In genomic region chrX:119682019-119682989, GRCh38 we compare ENCODE assay signal across 10 cellular contexts. TPM values are rescaled to one million over a fixed set of nuclear protein-coding genes. Genes with fewer than 3 reads are reported as not detected.
A peak's percentile ranks its signal among the peaks of the same experiment; 100 is the strongest.
DNase-seq lines count a peak whose midpoint lies in the region; ATAC-seq, FAIRE-seq and TF ChIP-seq lines count a peak whose summit lies in the region.
"Had no signal": no experiment of that assay in that cellular context is flagged by ENCODE, and none has a peak within 500 bp of the region (broad histone marks: within the 10 kb centered on the region; RNA-seq: fewer than 3 reads in every experiment).

No MANE protein-coding gene starts in this region.

- DNase-seq in DND-41 = peak; percentile 74
- DNase-seq in NAMALWA (ENCODE audit: low spot score) = peak; percentile 55
- no peak for DNase-seq in pancreas
- no peak for DNase-seq in sciatic nerve (ENCODE audit: low spot score)
- no peak for DNase-seq in NCI-H1694 treated with DMSO at 0.1 percent for 48 hours (lab: John Stamatoyannopoulos, UW)
- DNase-seq in SHP77 (lab: John Stamatoyannopoulos, UW) = no peak
- DNase-seq: NCI-H2227 treated with DMSO at 0.1 percent for 48 hours, testis had no signal

- peak overlapping the region; percentile 25 for H3K27ac Mint-ChIP-seq in dendritic cell treated with granulocyte-macrophage colony-stimulating factor and Interleukin-4, amounts not matched to agents 40 ng/mL and 50 ng/mL, for 4 days

- H4K20me1 ChIP-seq in DND-41 (ENCODE audit: insufficient read depth, low read length) = peaks cover 7% of the 10 kb centered on the region

- no peaks in the 10 kb centered on the region for H3K27me3 ChIP-seq in DND-41 (ENCODE audit: insufficient read depth, low read length, poor library complexity)
- no peaks in the 10 kb centered on the region for H3K27me3 ChIP-seq in pancreas
- H3K27me3 ChIP-seq: testis had no signal

- no peaks in the 10 kb centered on the region for H3K9me3 Mint-ChIP-seq in dendritic cell treated with granulocyte-macrophage colony-stimulating factor and Interleukin-4, amounts not matched to agents 40 ng/mL and 50 ng/mL, for 4 days

- H2AFZ ChIP-seq in DND-41 (ENCODE audit: low read depth, low read length) = no peak overlapping the region

- peak overlapping the region; percentile 73 for H3K9ac ChIP-seq in DND-41 (ENCODE audit: low read depth, low read length)

- ATAC-seq in DND-41 (ENCODE audit: insufficient read depth, low read depth) (peak; percentile 70), GM19438 (IDR thresholded peaks at IDR 0.05; ENCODE audit: low read depth, unreplicated experiment) (peak; percentile 38), pancreas (no peak), sciatic nerve (no peak)

- peaks cover 44% of the 10 kb centered on the region for H3K4me1 Mint-ChIP-seq in dendritic cell treated with granulocyte-macrophage colony-stimulating factor and Interleukin-4, amounts not matched to agents 40 ng/mL and 50 ng/mL, for 4 days (ENCODE audit: low read depth)

- intact Hi-C loops in dendritic cell treated with granulocyte-macrophage colony-stimulating factor and Interleukin-4, amounts not matched to agents 40 ng/mL and 50 ng/mL, for 4 days (cut with micrococcal nuclease) = no loop called here
- intact Hi-C loops in pancreas (cut with DNase I) (no loop called here), sciatic nerve (cut with DNase I) (no loop called here)

- no peak for TF ChIP-seq CTCF in DND-41 (IDR thresholded peaks at IDR 0.05; ENCODE audit: borderline replicate concordance, extremely low read depth, low read length, poor library complexity, severe bottlenecking)
- TF ChIP-seq CTCF in pancreas (IDR thresholded peaks at IDR 0.05) = no peak

- WGBS in pancreas, 2 donors = 70 to 79% methylated on average over 15 of the region's 15 CpGs

- H3K4me3 ChIP-seq in DND-41 (ENCODE audit: low read depth in 1 of 2, low read length in 2 of 2) (peak overlapping the region in 1 of 2 experiments; percentile 50; a peak in 3 of 4 replicates), pancreas (no peak overlapping the region)
- H3K4me3 ChIP-seq: testis had no signal

- H3K36me3 Mint-ChIP-seq in dendritic cell treated with granulocyte-macrophage colony-stimulating factor and Interleukin-4, amounts not matched to agents 40 ng/mL and 50 ng/mL, for 4 days (ENCODE audit: low read depth) = no peaks in the 10 kb centered on the region

- H3K4me1 ChIP-seq in DND-41 (ENCODE audit: insufficient read depth, low read length) (peaks cover 97% of the 10 kb centered on the region), pancreas (no peaks in the 10 kb centered on the region)

- H3K27ac ChIP-seq in DND-41 (ENCODE audit: low read length) (peak overlapping the region; percentile 99), pancreas (peak overlapping the region in 1 of 4 donors; percentile 12)
- H3K27ac ChIP-seq: testis had no signal

- no peaks in the 10 kb centered on the region for H3K27me3 Mint-ChIP-seq in dendritic cell treated with granulocyte-macrophage colony-stimulating factor and Interleukin-4, amounts not matched to agents 40 ng/mL and 50 ng/mL, for 4 days

- H3K4me2 ChIP-seq in DND-41 (ENCODE audit: insufficient read depth, low read length) = peak overlapping the region; percentile 60

- H3K36me3 ChIP-seq in DND-41 (ENCODE audit: insufficient read depth, low read length) = peaks cover 19% of the 10 kb centered on the region
- H3K36me3 ChIP-seq in pancreas = no peaks in the 10 kb centered on the region

- H3K9me3 ChIP-seq in DND-41 (ENCODE audit: insufficient read depth, low read length, severe bottlenecking) = no peaks in the 10 kb centered on the region
- H3K9me3 ChIP-seq in pancreas = no peaks in the 10 kb centered on the region
- H3K9me3 ChIP-seq: testis had no signal

- no peak overlapping the region for H3K4me3 Mint-ChIP-seq in dendritic cell treated with granulocyte-macrophage colony-stimulating factor and Interleukin-4, amounts not matched to agents 40 ng/mL and 50 ng/mL, for 4 days

- peaks cover 91% of the 10 kb centered on the region for H3K79me2 ChIP-seq in DND-41 (ENCODE audit: insufficient read depth, low read length)

- no peak for FAIRE-seq in pancreas (lab: Jason Lieb, UNC)

RNA-seq across cellular contexts. Expression of gene SEPTIN6, which starts 10.7 kb away (rescaled TPM):
- total RNA-seq in pancreas (10 to 100 TPM in 1 of 6 donors, 1 to 10 TPM in 5; 1.5 to 10.2 (median 3.8) TPM), sciatic nerve (33.0 TPM)
- polyA plus RNA-seq in pancreas = 1 to 10 TPM; 2.4 to 4.3 TPM

Comparison
In these comparisons a context has a peak if more than half of its experiments do, and no peak if none do; other contexts are left out.
1. ATAC-seq: peak in DND-41 (single experiment) and GM19438 (single experiment); none in pancreas (0 of 4) and sciatic nerve (single experiment).
2. DNase-seq: peak in DND-41 (single experiment) and NAMALWA (single experiment); none in pancreas (0 of 6), sciatic nerve (single experiment), NCI-H1694 treated with DMSO at 0.1 percent for 48 hours (single experiment) and SHP77 (0 of 2).